In genomic region chr20:11454966-11455799, GRCh38 we compare ENCODE assay signal across 8 cellular contexts.
DNase-seq lines count a peak whose midpoint lies in the region; ATAC-seq lines count a peak whose summit lies in the region.

No MANE protein-coding gene starts in this region.

- H3K4me2 ChIP-seq in trophoblast cell (ENCODE audit: low read length), result peak overlapping the region; percentile 26

- H3K79me1 ChIP-seq in trophoblast cell (ENCODE audit: low read length), result peaks cover 13% of the 10 kb centered on the region

- no peak overlapping the region for H4K12ac ChIP-seq in trophoblast cell (ENCODE audit: low read depth, low read length)

- H4K91ac ChIP-seq in trophoblast cell (ENCODE audit: low read depth, low read length), result peak overlapping the region; percentile 48

- H4K8ac ChIP-seq in trophoblast cell (ENCODE audit: low read depth, low read length), result no peak overlapping the region

- no peak overlapping the region for H3K9ac ChIP-seq in HUES64 (ENCODE audit: low read depth, low read length)
- H3K9ac ChIP-seq in trophoblast cell (ENCODE audit: low read length), result no peak overlapping the region

- H3K9me3 ChIP-seq in HUES64 (ENCODE audit: insufficient read depth, low read depth, low read length), result no peaks in the 10 kb centered on the region
- no peaks in the 10 kb centered on the region for H3K9me3 ChIP-seq in trophoblast cell (ENCODE audit: insufficient read depth, low read depth, low read length)

- H3K27me3 ChIP-seq in HUES64 (ENCODE audit: insufficient read depth, low read length), result no peaks in the 10 kb centered on the region
- no peaks in the 10 kb centered on the region for H3K27me3 ChIP-seq in trophoblast cell (ENCODE audit: insufficient read depth, low read length)

- no peak overlapping the region for H3K4ac ChIP-seq in trophoblast cell (ENCODE audit: low read depth, low read length)

- H3K4me1 ChIP-seq in HUES64 (ENCODE audit: insufficient read depth, low read length), result peaks cover 45% of the 10 kb centered on the region
- H3K4me1 ChIP-seq in trophoblast cell (ENCODE audit: control insufficient read depth in 1 of 2, insufficient read depth in 2 of 2, low read length in 2 of 2), result peaks cover 10 to 19% of the 10 kb centered on the region in 2 experiments

- no peaks in the 10 kb centered on the region for H3K79me2 ChIP-seq in trophoblast cell (ENCODE audit: control insufficient read depth, insufficient read depth, low read length, poor library complexity)

- H3K4me3 ChIP-seq in HUES64 (ENCODE audit: low read length) (no peak overlapping the region; the same call in 1 of the 2 replicates), trophoblast cell (ENCODE audit: low read depth, low read length) (no peak overlapping the region)

- no peak overlapping the region for H3K23ac ChIP-seq in trophoblast cell (ENCODE audit: low read length)

- no peak overlapping the region for H2AK5ac ChIP-seq in trophoblast cell (ENCODE audit: low read length)

- H3K27ac ChIP-seq in HUES64 (ENCODE audit: low read depth, low read length) (peak overlapping the region; percentile 61), trophoblast cell (ENCODE audit: low read depth, low read length) (peak overlapping the region; percentile 87)

- no peak overlapping the region for H3K18ac ChIP-seq in trophoblast cell (ENCODE audit: low read length)

- H3K14ac ChIP-seq in trophoblast cell (ENCODE audit: low read length), result no peak overlapping the region

- H2BK120ac ChIP-seq in trophoblast cell (ENCODE audit: insufficient read depth, low read length, poor library complexity), result peak overlapping the region; percentile 29

- DNase-seq in dedifferentiated amniotic fluid mesenchymal stem cell (ENCODE audit: extremely low spot score), result peak; percentile 48
- peak in 1 of 2 donors; percentile 7 for DNase-seq in trophoblast cell
- DNase-seq in SHP77 (lab: John Stamatoyannopoulos, UW), result no peak
- DNase-seq in stimulated activated CD4-positive, alpha-beta T cell treated with anti-CD3 and anti-CD28 coated beads, Interleukin-4, amount 100 ng/mL, for 24 hours, result no peak
- DNase-seq in SK-N-DZ (ENCODE audit: low spot score), result no peak

- no peak overlapping the region for H2AFZ ChIP-seq in trophoblast cell (ENCODE audit: insufficient read depth, low read length, poor library complexity)

- 46% methylated on average over 7 of the region's 7 CpGs for WGBS in HUES64
- no CpG with 5 or more reads among the region's 7 CpGs for WGBS in trophoblast cell (ENCODE audit: extremely low coverage, insufficient coverage, insufficient read length)

- ATAC-seq in GM19395 (IDR thresholded peaks at IDR 0.05; ENCODE audit: unreplicated experiment) (peak; percentile 48), GM21717 (IDR thresholded peaks at IDR 0.05; ENCODE audit: unreplicated experiment) (no peak)

- no peak overlapping the region for H2BK12ac ChIP-seq in trophoblast cell (ENCODE audit: low read length)

- H3K36me3 ChIP-seq in HUES64 (ENCODE audit: insufficient read depth, low read length) (no peaks in the 10 kb centered on the region), trophoblast cell (ENCODE audit: control insufficient read depth in 1 of 2, insufficient read depth in 2 of 2, low read length in 2 of 2) (no peaks in the 10 kb centered on the region)

- H2BK5ac ChIP-seq in trophoblast cell (ENCODE audit: low read depth, low read length, poor library complexity), result no peak overlapping the region
